ENCODE assay signal across 24 cellular contexts in the genomic region with DNA sequence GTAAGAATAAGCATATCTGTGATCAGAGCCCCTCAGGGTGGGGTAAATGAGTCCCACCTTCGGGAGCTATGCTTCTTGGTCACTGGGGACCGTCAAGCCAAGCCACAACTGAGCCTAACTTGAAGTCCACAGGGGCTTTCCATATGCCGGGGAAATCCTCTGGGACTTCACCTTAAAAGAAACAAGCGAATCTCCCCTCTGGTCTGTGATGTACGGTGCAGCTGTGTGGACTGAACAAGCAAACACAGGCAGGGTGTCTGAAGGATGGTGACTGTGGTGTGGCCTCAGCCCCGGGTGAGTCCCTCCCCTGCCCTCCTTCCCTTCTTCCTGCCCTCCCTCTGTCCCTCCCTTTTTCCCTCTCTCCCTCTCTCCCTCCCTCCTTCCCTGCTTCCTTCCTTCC. TPM values are rescaled to one million over a fixed set of nuclear protein-coding genes. Genes with fewer than 3 reads are reported as not detected.
"Had no signal": no experiment of that assay in that cellular context is flagged by ENCODE, and none has a peak within 500 bp of the region (broad histone marks: within the 10 kb centered on the region; RNA-seq: fewer than 3 reads in every experiment).

No MANE protein-coding gene starts in this region.

- H3K4me3 Mint-ChIP-seq: activated CD4-positive, alpha-beta memory T cell treated with anti-CD3 and anti-CD28 coated beads for 36 hours; activated naive CD4-positive, alpha-beta T cell treated with anti-CD3 and anti-CD28 coated beads, Interleukin-2, amount 10 ng/mL, durations not matched to agents 7 days and 5 days; activated naive CD8-positive, alpha-beta T cell treated with anti-CD3 and anti-CD28 coated beads for 36 hours; activated T-cell treated with anti-CD3 and anti-CD28 coated beads, Interleukin-2, amount 50 U/mL, for 72 hours; T-helper 17 cell; WTC11 had no signal

- H3K36me3 ChIP-seq: MG63 had no signal

- DNase-seq: activated CD4-positive, alpha-beta memory T cell treated with anti-CD3 and anti-CD28 coated beads for 36 hours; activated CD4-positive, alpha-beta T cell treated with anti-CD3 and anti-CD28 coated beads for 48 hours; activated CD4-positive, CD25-positive, alpha-beta regulatory T cell treated with anti-CD3 and anti-CD28 coated beads, Interleukin-2, amount 50 U/mL, for 72 hours; activated gamma-delta T cell treated with Interleukin-2 at 50 U/mL for 16 hours; activated naive CD4-positive, alpha-beta T cell treated with anti-CD3 and anti-CD28 coated beads, Interleukin-2, amount 10 ng/mL, durations not matched to agents 7 days and 5 days; activated naive CD8-positive, alpha-beta T cell treated with anti-CD3 and anti-CD28 coated beads for 36 hours; activated T-cell treated with anti-CD3 and anti-CD28 coated beads, Interleukin-2, amount 50 U/mL, for 72 hours; central memory CD4-positive, alpha-beta T cell; MG63; NCI-H1105; NCI-H1436; NCI-H1694 treated with DMSO at 0.1 percent for 48 hours; NCI-H2029 treated with DMSO at 0.1 percent for 48 hours; NCI-H345; NCI-H510A; NCI-H526 treated with DMSO at 0.1 percent for 48 hours; NCI-H82; SIG-M5; T-helper 17 cell; T-helper 9 cell had no signal

- H3K27ac Mint-ChIP-seq: activated CD4-positive, alpha-beta memory T cell treated with anti-CD3 and anti-CD28 coated beads for 36 hours; activated naive CD4-positive, alpha-beta T cell treated with anti-CD3 and anti-CD28 coated beads, Interleukin-2, amount 10 ng/mL, durations not matched to agents 7 days and 5 days; activated naive CD8-positive, alpha-beta T cell treated with anti-CD3 and anti-CD28 coated beads for 36 hours; activated T-cell treated with anti-CD3 and anti-CD28 coated beads, Interleukin-2, amount 50 U/mL, for 72 hours; activated T-helper 2 cell treated with anti-CD3 and anti-CD28 coated beads, Interferon-gamma antibody, Interleukin-2, Interleukin-4, amounts not matched to agents 10 μg/mL and 5 μg/mL and 100 μg/mL, durations not matched to agents 14 hours and 24 hours and 36 hours; T-helper 17 cell; WTC11 had no signal

- H3K36me3 Mint-ChIP-seq: activated naive CD4-positive, alpha-beta T cell treated with anti-CD3 and anti-CD28 coated beads, Interleukin-2, amount 10 ng/mL, durations not matched to agents 7 days and 5 days; activated naive CD8-positive, alpha-beta T cell treated with anti-CD3 and anti-CD28 coated beads for 36 hours had no signal

- H3K9me3 ChIP-seq: MG63 had no signal

- H3K27me3 ChIP-seq: MG63 had no signal

- H3K4me3 ChIP-seq: MG63 had no signal

- H3K4me1 Mint-ChIP-seq: activated naive CD4-positive, alpha-beta T cell treated with anti-CD3 and anti-CD28 coated beads, Interleukin-2, amount 10 ng/mL, durations not matched to agents 7 days and 5 days; activated naive CD8-positive, alpha-beta T cell treated with anti-CD3 and anti-CD28 coated beads for 36 hours; T-helper 17 cell had no signal

RNA-seq across cellular contexts. Expression of a gene that starts 29.7 kb away (rescaled TPM):
- total RNA-seq: activated CD4-positive, alpha-beta memory T cell treated with anti-CD3 and anti-CD28 coated beads for 36 hours; activated CD8-positive, alpha-beta memory T cell treated with anti-CD3 and anti-CD28 coated beads for 36 hours; activated naive CD8-positive, alpha-beta T cell treated with anti-CD3 and anti-CD28 coated beads for 36 hours; activated T-cell treated with anti-CD3 and anti-CD28 coated beads, Interleukin-2, amount 50 U/mL, for 72 hours; activated T-helper 2 cell treated with anti-CD3 and anti-CD28 coated beads, Interferon-gamma antibody, Interleukin-2, Interleukin-4, amounts not matched to agents 10 μg/mL and 5 μg/mL and 100 μg/mL, durations not matched to agents 14 hours and 24 hours and 36 hours; OCI-LY7; T-helper 17 cell had no signal
